Comparison of ENCODE assay signal across 8 cellular contexts in genomic region chr18:46097378-46097852, GRCh38. TPM values are rescaled to one million over a fixed set of nuclear protein-coding genes. Genes with fewer than 3 reads are reported as not detected.
DNase-seq lines count a peak whose midpoint lies in the region; ATAC-seq and TF ChIP-seq lines count a peak whose summit lies in the region.

No MANE protein-coding gene starts in this region.

- H3K4me2 ChIP-seq in SU-DHL-6 (ENCODE audit: low read depth, low read length, poor library complexity, severe bottlenecking) = peak overlapping the region; percentile 63
- peak overlapping the region; percentile 78 for H3K4me2 ChIP-seq in fibroblast of lung (ENCODE audit: extremely low read depth, insufficient read depth, low read length)

- no peaks in the 10 kb centered on the region for H3K27me3 ChIP-seq in SU-DHL-6 (ENCODE audit: low read length)
- H3K27me3 ChIP-seq in fibroblast of lung (ENCODE audit: control insufficient read depth, insufficient read depth, low read length) = no peaks in the 10 kb centered on the region

- H3K27ac ChIP-seq in SU-DHL-6 (ENCODE audit: low read depth, low read length) = peak overlapping the region; percentile 71
- H3K27ac ChIP-seq in fibroblast of lung (ENCODE audit: insufficient read depth, low read length) = peak overlapping the region; percentile 83

- H4K20me1 ChIP-seq in SU-DHL-6 (ENCODE audit: low read depth, low read length) (peaks cover 13% of the 10 kb centered on the region; the same call in 1 of the 2 replicates), fibroblast of lung (ENCODE audit: control insufficient read depth, extremely low read depth, insufficient read depth, low read length) (no peaks in the 10 kb centered on the region)

- no peaks in the 10 kb centered on the region for H3K9me2 ChIP-seq in SU-DHL-6 (replicated peaks; ENCODE audit: insufficient read depth, low read length)

- DNase-seq in DMS79 treated with DMSO at 0.1 percent for 48 hours (lab: John Stamatoyannopoulos, UW) = peak; percentile 65
- no peak for DNase-seq in DMS79 (lab: John Stamatoyannopoulos, UW)
- peak in 1 of 2 donors; percentile 17 for DNase-seq in fibroblast of lung (ENCODE audit: low read depth in 2 of 2)
- DNase-seq in omental fat pad (ENCODE audit: low spot score) = no peak
- no peak for DNase-seq in NCI-H2171 (lab: John Stamatoyannopoulos, UW)
- no peak for DNase-seq in amniotic stem cell (lab: John Stamatoyannopoulos, UW)

- H3K9me3 ChIP-seq in SU-DHL-6 (ENCODE audit: insufficient read depth, low read length) (no peaks in the 10 kb centered on the region), fibroblast of lung (ENCODE audit: control insufficient read depth, insufficient read depth, low read depth, low read length) (no peaks in the 10 kb centered on the region)

- ATAC-seq in HG02973 (IDR thresholded peaks at IDR 0.05; ENCODE audit: unreplicated experiment) (peak; percentile 36), omental fat pad (ENCODE audit: low FRiP score) (peak; percentile 11)

- H3K79me2 ChIP-seq in SU-DHL-6 (ENCODE audit: insufficient read depth, low read length) (peaks cover 57% of the 10 kb centered on the region), fibroblast of lung (ENCODE audit: control insufficient read depth, insufficient read depth, low read length) (peaks cover 52% of the 10 kb centered on the region)

- H3K4me3 ChIP-seq in SU-DHL-6 (ENCODE audit: insufficient read depth, low read length, poor library complexity, severe bottlenecking) (peak overlapping the region; percentile 72), fibroblast of lung (replicated peaks in 1 of 4; ENCODE audit: control extremely low read depth in 1 of 4, insufficient read depth in 1 of 4, low read depth in 3 of 4, low read length in 4 of 4) (peak overlapping the region; percentile 64 to 95 (median 88))

- no peak for TF ChIP-seq CTCF in SU-DHL-6 (IDR thresholded peaks at IDR 0.05; ENCODE audit: insufficient read depth, low read length, poor library complexity, severe bottlenecking)
- no peak for TF ChIP-seq CTCF in fibroblast of lung (conservative IDR thresholded peaks at IDR 0.05 in 1 of 2, IDR thresholded peaks at IDR 0.05 in 1 of 2; ENCODE audit: low read depth in 1 of 2, low read length in 2 of 2)
- no peak for TF ChIP-seq CTCF in omental fat pad (IDR thresholded peaks at IDR 0.05)

- peaks cover 3% of the 10 kb centered on the region for H3K4me1 ChIP-seq in fibroblast of lung (ENCODE audit: control insufficient read depth, extremely low read depth, insufficient read depth, low read length)

- H2AFZ ChIP-seq in SU-DHL-6 (ENCODE audit: low read depth, low read length, severe bottlenecking) (peak overlapping the region; percentile 87), fibroblast of lung (ENCODE audit: low read length) (peak overlapping the region; percentile 85)

- peaks cover 19% of the 10 kb centered on the region for H3K36me3 ChIP-seq in SU-DHL-6 (ENCODE audit: low read length)
- H3K36me3 ChIP-seq in fibroblast of lung (ENCODE audit: control insufficient read depth, insufficient read depth, low read length) = peaks cover 4% of the 10 kb centered on the region

- H3K9ac ChIP-seq in SU-DHL-6 (ENCODE audit: low read length) (peak overlapping the region; percentile 74), fibroblast of lung (ENCODE audit: insufficient read depth, low read length) (peak overlapping the region; percentile 78)

- H3F3A ChIP-seq in SU-DHL-6 (ENCODE audit: insufficient read depth) = no peaks in the 10 kb centered on the region; the same call in 1 of the 2 replicates

RNA-seq across cellular contexts. Expression of gene ATP5F1A, which starts 0.7 kb away (rescaled TPM):
- total RNA-seq in fibroblast of lung (581 and 591 TPM in 2 replicates), omental fat pad (100 to 1,000 TPM; 322 to 491 (median 393) TPM)
- 791 and 878 TPM in 2 replicates for polyA plus RNA-seq in fibroblast of lung
- polyA plus RNA-seq in fibroblast of lung (2012) = 452 and 531 TPM in 2 replicates
- polyA minus RNA-seq in fibroblast of lung (ENCODE audit: low replicate concordance) = 480 and 506 TPM in 2 replicates

RNA-seq across cellular contexts. Expression of gene HAUS1, which starts 6.8 kb away (rescaled TPM):
- total RNA-seq in fibroblast of lung = 25.4 and 37.0 TPM in 2 replicates
- polyA plus RNA-seq in fibroblast of lung = 52.8 and 90.3 TPM in 2 replicates
- 27.5 and 41.6 TPM in 2 replicates for polyA plus RNA-seq in fibroblast of lung (2012)
- 4.0 TPM in 1 of 2 replicates, not detected in the other for polyA minus RNA-seq in fibroblast of lung (ENCODE audit: low replicate concordance)
- total RNA-seq in omental fat pad = 10 to 100 TPM; 23.4 to 28.5 (median 27.3) TPM

RNA-seq across cellular contexts. Expression of gene PSTPIP2, which starts 25.4 kb away (rescaled TPM):
- 8.2 and 13.4 TPM in 2 replicates for total RNA-seq in fibroblast of lung
- polyA plus RNA-seq in fibroblast of lung = 18.4 and 18.7 TPM in 2 replicates
- polyA plus RNA-seq in fibroblast of lung (2012) = 8.8 and 9.4 TPM in 2 replicates
- 2.0 and 4.9 TPM in 2 replicates for polyA minus RNA-seq in fibroblast of lung (ENCODE audit: low replicate concordance)
- total RNA-seq in omental fat pad = 10 to 100 TPM in 2 of 4 donors, 1 to 10 TPM in 2; 4.4 to 17.0 (median 8.2) TPM
